11 cellular contexts compared by ENCODE assay signal in the genomic region with DNA sequence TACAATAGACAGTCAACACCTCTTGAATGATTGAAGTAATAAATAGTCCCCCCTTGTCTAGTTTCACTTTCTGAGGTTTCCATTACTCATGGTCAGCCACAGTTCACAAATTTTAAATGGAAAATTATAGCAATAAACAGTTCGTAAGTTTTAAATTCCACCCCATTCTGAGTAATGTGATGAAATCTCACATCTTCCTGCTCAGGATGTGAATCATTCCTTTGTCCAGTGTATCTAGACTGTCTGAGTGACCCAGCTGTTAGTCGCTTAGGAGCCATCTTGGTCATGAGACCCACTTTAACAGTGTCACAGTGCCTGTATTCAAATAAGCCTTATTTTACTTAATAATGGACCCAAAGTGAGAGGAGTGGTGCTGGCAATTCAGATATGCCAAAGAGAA.
A peak's percentile ranks its signal among the peaks of the same experiment; 100 is the strongest.
DNase-seq lines count a peak whose midpoint lies in the region; ATAC-seq and TF ChIP-seq lines count a peak whose summit lies in the region.
"Had no signal": no experiment of that assay in that cellular context is flagged by ENCODE, and none has a peak within 500 bp of the region (broad histone marks: within the 10 kb centered on the region; RNA-seq: fewer than 3 reads in every experiment).

No MANE protein-coding gene starts in this region.

- H3K27me3 Mint-ChIP-seq in naive thymus-derived CD8-positive, alpha-beta T cell, result no peaks in the 10 kb centered on the region

- H3K9me3 Mint-ChIP-seq in naive thymus-derived CD8-positive, alpha-beta T cell, result peaks cover 0 to 6% (median 0%) of the 10 kb centered on the region in 9 donors

- CTCF ChIA-PET in AG04449 (lab: Yijun Ruan, JAX), result no interaction called here

- H3K27ac Mint-ChIP-seq in naive thymus-derived CD8-positive, alpha-beta T cell, result no peak overlapping the region
- H3K27ac Mint-ChIP-seq: stimulated activated effector memory CD8-positive, alpha-beta T cell treated with anti-CD3 and anti-CD28 coated beads, Interleukin-12 subunit alpha, Interleukin-12 subunit beta, amount 100 ng/mL, for 72 hours had no signal

- H3K4me3 Mint-ChIP-seq in naive thymus-derived CD8-positive, alpha-beta T cell, result no peak overlapping the region
- H3K4me3 Mint-ChIP-seq: stimulated activated effector memory CD8-positive, alpha-beta T cell treated with anti-CD3 and anti-CD28 coated beads, Interleukin-12 subunit alpha, Interleukin-12 subunit beta, amount 100 ng/mL, for 72 hours had no signal

- no peak for ATAC-seq in naive thymus-derived CD8-positive, alpha-beta T cell
- no peak for ATAC-seq in GM21381 (IDR thresholded peaks at IDR 0.05; ENCODE audit: unreplicated experiment)
- ATAC-seq: body of pancreas; stimulated activated effector memory CD8-positive, alpha-beta T cell treated with anti-CD3 and anti-CD28 coated beads, Interleukin-12 subunit alpha, Interleukin-12 subunit beta, amount 100 ng/mL, for 72 hours had no signal

- DNase-seq in AG04449 (ENCODE audit: low read depth, low spot score) (peak; percentile 67), HS-27A (ENCODE audit: low read depth) (peak; percentile 34), amniotic stem cell (lab: John Stamatoyannopoulos, UW) (peak; percentile 32), glomerular visceral epithelial cell (ENCODE audit: extremely low spot score) (peak; percentile 52), NCI-H2081 treated with DMSO at 0.1 percent for 48 hours (lab: John Stamatoyannopoulos, UW) (no peak), lower leg skin (ENCODE audit: low spot score in 2 of 2) (no peak)
- DNase-seq in naive thymus-derived CD8-positive, alpha-beta T cell, result no peak
- DNase-seq: body of pancreas, NCI-H748 treated with DMSO at 0.1 percent for 48 hours had no signal

- WGBS in lower leg skin, 2 donors, result 61 to 67% methylated on average over 2 of the region's 2 CpGs

- intact Hi-C loops in lower leg skin (cut with DNase I; ENCODE audit: low total_unique reads), result no loop called here

- POLR2A ChIA-PET in AG04449 (lab: Yijun Ruan, JAX), result no interaction called here
- POLR2A ChIA-PET in naive thymus-derived CD8-positive, alpha-beta T cell (lab: Charles Lee), result no interaction called here

- H3K4me3 ChIP-seq in AG04449 (ENCODE audit: low read depth, low read length), result no peak overlapping the region
- no peak overlapping the region for H3K4me3 ChIP-seq in lower leg skin (ENCODE audit: low read depth, poor library complexity, severe bottlenecking)
- H3K4me3 ChIP-seq: body of pancreas had no signal

- no peak for TF ChIP-seq POLR2A in lower leg skin (IDR thresholded peaks at IDR 0.05)

- no peaks in the 10 kb centered on the region for H3K4me1 Mint-ChIP-seq in naive thymus-derived CD8-positive, alpha-beta T cell
- H3K4me1 Mint-ChIP-seq: stimulated activated effector memory CD8-positive, alpha-beta T cell treated with anti-CD3 and anti-CD28 coated beads, Interleukin-12 subunit alpha, Interleukin-12 subunit beta, amount 100 ng/mL, for 72 hours had no signal

- H3K36me3 Mint-ChIP-seq in naive thymus-derived CD8-positive, alpha-beta T cell, result no peaks in the 10 kb centered on the region
- H3K36me3 Mint-ChIP-seq: stimulated activated effector memory CD8-positive, alpha-beta T cell treated with anti-CD3 and anti-CD28 coated beads, Interleukin-12 subunit alpha, Interleukin-12 subunit beta, amount 100 ng/mL, for 72 hours had no signal

- TF ChIP-seq CTCF in AG04449 (IDR thresholded peaks at IDR 0.05; ENCODE audit: insufficient read depth, low read length, missing control alignments) (no peak), lower leg skin (IDR thresholded peaks at IDR 0.05) (no peak)

Comparison
In these comparisons a context has a peak if more than half of its experiments do, and no peak if none do; other contexts are left out.
1. DNase-seq: peak in AG04449 (single experiment), HS-27A (single experiment), amniotic stem cell (single experiment) and glomerular visceral epithelial cell (single experiment); none in NCI-H2081 treated with DMSO at 0.1 percent for 48 hours (single experiment), naive thymus-derived CD8-positive, alpha-beta T cell (0 of 10) and lower leg skin (0 of 2).